ENCODE assay signal across 12 cellular contexts in genomic region chr16:56936491-56936890, GRCh38. TPM values are rescaled to one million over a fixed set of nuclear protein-coding genes. Genes with fewer than 3 reads are reported as not detected.
A peak's percentile ranks its signal among the peaks of the same experiment; 100 is the strongest.
DNase-seq lines count a peak whose midpoint lies in the region; ATAC-seq, FAIRE-seq and TF ChIP-seq lines count a peak whose summit lies in the region.
"Had no signal": no experiment of that assay in that cellular context is flagged by ENCODE, and none has a peak within 500 bp of the region (broad histone marks: within the 10 kb centered on the region; RNA-seq: fewer than 3 reads in every experiment).

No MANE protein-coding gene starts in this region.

- ATAC-seq in HepG2: no peak
- ATAC-seq in right lobe of liver: no peak
- ATAC-seq in HG03432 (IDR thresholded peaks at IDR 0.05; ENCODE audit: unreplicated experiment): no peak
- ATAC-seq in GM21526 (IDR thresholded peaks at IDR 0.05; ENCODE audit: low FRiP score, unreplicated experiment): no peak
- no peak for ATAC-seq in HG02970 (IDR thresholded peaks at IDR 0.05; ENCODE audit: low FRiP score, unreplicated experiment)

- H3K9me2 ChIP-seq in PC-9 (ENCODE audit: insufficient read depth): no peaks in the 10 kb centered on the region

- no peak overlapping the region for H3K4me3 ChIP-seq in HepG2 (replicated peaks in 1 of 3; ENCODE audit: insufficient read depth in 1 of 3, low read depth in 2 of 3, low read length in 3 of 3)
- H3K4me3 ChIP-seq in right lobe of liver: no peak overlapping the region
- no peak overlapping the region for H3K4me3 ChIP-seq in PC-9
- H3K4me3 ChIP-seq in endocrine pancreas (ENCODE audit: control insufficient read depth, insufficient read depth, low read length): peak overlapping the region; percentile 99

- H3K27ac ChIP-seq in HepG2 (ENCODE audit: extremely low read length, insufficient read depth, low read length) (no peak overlapping the region), right lobe of liver (no peak overlapping the region), PC-9 (peak overlapping the region; percentile 14; the same call in 1 of the 2 replicates)

- peak overlapping the region; percentile 90 for H3K4me2 ChIP-seq in HepG2 (ENCODE audit: low read depth, low read length)
- 0 out of 2 replicates have a peak overlapping the region, but pooled peaks have one; percentile 31 for H3K4me2 ChIP-seq in PC-9

- TF ChIP-seq POLR2A in HepG2 (IDR thresholded peaks at IDR 0.05; ENCODE audit: insufficient read depth in 1 of 2, low read depth in 2 of 2, low read length in 2 of 2) (0 out of 4 replicates have a peak, but pooled peaks of 1 of the 2 experiments have one; percentile 2), right lobe of liver (IDR thresholded peaks at IDR 0.05) (no peak)

- peak overlapping the region; percentile 22 for H3K27ac Mint-ChIP-seq in type B pancreatic cell

- TF ChIP-seq CTCF in HepG2 (CRISPR knock-in tag; IDR thresholded peaks at IDR 0.05) (no peak), right lobe of liver (IDR thresholded peaks at IDR 0.05) (no peak), PC-9 (conservative IDR thresholded peaks at IDR 0.05) (no peak), type B pancreatic cell (conservative IDR thresholded peaks at IDR 0.05) (no peak)

- intact Hi-C loops in HepG2 (cut with micrococcal nuclease; ENCODE audit: unreplicated experiment) (no loop called here), right lobe of liver (cut with DNase I) (no loop called here), PC-9 (cut with micrococcal nuclease; ENCODE audit: unreplicated experiment) (no loop called here)

- POLR2A ChIA-PET in HepG2 (lab: Yijun Ruan, JAX) (interaction anchor here (1.2 to 4.3 kb wide), 6 partner anchors 9 to 329 kb away, joined by 3 to 17 read pairs (median 4); no protein-coding TSS in a partner anchor), PC-9 (lab: Charles Lee; ENCODE audit: unreplicated experiment) (no interaction called here)

- WGBS in HepG2 (ENCODE audit: low lambda C conversion rate): 82% methylated on average over 5 of the region's 5 CpGs
- WGBS in right lobe of liver (ENCODE audit: insufficient coverage, low coverage, low lambda C conversion rate, missing lambda C conversion rate): 47% methylated on average over 5 of the region's 5 CpGs

- H4K20me1 ChIP-seq in HepG2 (ENCODE audit: insufficient read depth, low read length) (peaks cover 87% of the 10 kb centered on the region), PC-9 (ENCODE audit: insufficient read depth) (peaks cover 66% of the 10 kb centered on the region)

- BruUV-seq in HepG2 (replicated peaks; lab: Mats Ljungman, UMichigan) (no TSS peak), PC-9 (replicated peaks; lab: Mats Ljungman, UMichigan) (no TSS peak)

- no peak for DNase-seq in HepG2 (ENCODE audit: low spot score)
- DNase-seq in right lobe of liver: no peak
- no peak for DNase-seq in PC-9
- DNase-seq in type B pancreatic cell (ENCODE audit: extremely low spot score, unreplicated experiment): no peak
- DNase-seq: activated effector memory CD4-positive, alpha-beta T cell treated with Interleukin-2 at 50 U/mL for 16 hours; COR-L47; hippocampal formation; NCI-H524 treated with DMSO at 0.1 percent for 48 hours had no signal

- peaks cover 66% of the 10 kb centered on the region for H3K79me2 ChIP-seq in HepG2 (ENCODE audit: insufficient read depth, low read length)
- H3K79me2 ChIP-seq in PC-9 (ENCODE audit: low read depth): peaks cover 49% of the 10 kb centered on the region

- H2AFZ ChIP-seq in HepG2 (ENCODE audit: low read length) (no peak overlapping the region), PC-9 (no peak overlapping the region)

- in situ Hi-C loops in HepG2 (cut with HindIII; ENCODE audit: extremely low pct_ligation_motif_present, low pct_unique_long_range_greater_than_20kb): no loop called here

- H3F3A ChIP-seq in PC-9 (ENCODE audit: insufficient read depth, low read depth): peaks cover 40% of the 10 kb centered on the region

- no peak overlapping the region; the same call in 1 of the 2 replicates for H3K9ac ChIP-seq in HepG2 (ENCODE audit: insufficient read depth, low read depth, low read length)
- no peak overlapping the region for H3K9ac ChIP-seq in endocrine pancreas (ENCODE audit: control insufficient read depth, insufficient read depth, low read length)

- no peak overlapping the region for H3K4me3 Mint-ChIP-seq in type B pancreatic cell

- no peaks in the 10 kb centered on the region for H3K9me3 ChIP-seq in HepG2 (ENCODE audit: low read length)
- no peaks in the 10 kb centered on the region for H3K9me3 ChIP-seq in right lobe of liver
- no peaks in the 10 kb centered on the region for H3K9me3 ChIP-seq in PC-9 (ENCODE audit: insufficient read depth, low read depth)
- no peaks in the 10 kb centered on the region for H3K9me3 ChIP-seq in endocrine pancreas (ENCODE audit: control insufficient read depth, low read length)

- peaks cover 34 to 73% of the 10 kb centered on the region in 2 experiments for H3K36me3 ChIP-seq in HepG2 (replicated peaks in 1 of 2; ENCODE audit: control insufficient read depth in 1 of 2, insufficient read depth in 2 of 2, low read length in 2 of 2)
- peaks cover 35 to 68% (median 55%) of the 10 kb centered on the region in 4 donors for H3K36me3 ChIP-seq in right lobe of liver
- peaks cover 75% of the 10 kb centered on the region for H3K36me3 ChIP-seq in PC-9 (ENCODE audit: low read depth)
- H3K36me3 ChIP-seq in endocrine pancreas (ENCODE audit: control insufficient read depth, insufficient read depth, low read length): peaks cover 15% of the 10 kb centered on the region

- peaks cover 55% of the 10 kb centered on the region for H3K4me1 ChIP-seq in HepG2 (ENCODE audit: insufficient read depth, low read length)
- H3K4me1 ChIP-seq in right lobe of liver: peaks cover 0 to 20% (median 11%) of the 10 kb centered on the region in 4 donors
- peaks cover 21% of the 10 kb centered on the region for H3K4me1 ChIP-seq in PC-9 (replicated peaks; ENCODE audit: insufficient read depth)
- peaks cover 17% of the 10 kb centered on the region for H3K4me1 ChIP-seq in endocrine pancreas (ENCODE audit: control insufficient read depth, insufficient read depth, low read length)

- TF ChIP-seq EP300 in HepG2 (IDR thresholded peaks at IDR 0.05; ENCODE audit: low read depth in 2 of 2, low read length in 2 of 2) (no peak), HepG2 (CRISPR knock-in tag; IDR thresholded peaks at IDR 0.05; ENCODE audit: borderline replicate concordance) (no peak)

- H3K9me3 Mint-ChIP-seq in type B pancreatic cell: no peaks in the 10 kb centered on the region

- H3K4me1 Mint-ChIP-seq in type B pancreatic cell (ENCODE audit: unreplicated experiment): peaks cover 17% of the 10 kb centered on the region

- no peaks in the 10 kb centered on the region for H3K27me3 Mint-ChIP-seq in type B pancreatic cell

- CTCF ChIA-PET in HepG2 (lab: Yijun Ruan, JAX; ENCODE audit: low intra/inter-chr PET ratio, low total read pairs): no interaction called here
- CTCF ChIA-PET in PC-9 (lab: Charles Lee): no interaction called here

- no peaks in the 10 kb centered on the region; a peak in 1 of 5 replicates for H3K27me3 ChIP-seq in HepG2 (ENCODE audit: control insufficient read depth in 1 of 2, insufficient read depth in 2 of 2, low read length in 2 of 2)
- no peaks in the 10 kb centered on the region for H3K27me3 ChIP-seq in right lobe of liver
- H3K27me3 ChIP-seq in PC-9 (ENCODE audit: insufficient read depth, low read depth): no peaks in the 10 kb centered on the region
- no peaks in the 10 kb centered on the region for H3K27me3 ChIP-seq in endocrine pancreas (ENCODE audit: control insufficient read depth, insufficient read depth, low read length)

- no peak for TF ChIP-seq RAD21 in HepG2 (CRISPR knock-in tag; IDR thresholded peaks at IDR 0.05)

- H3K36me3 Mint-ChIP-seq in type B pancreatic cell: peaks cover 52% of the 10 kb centered on the region

- no peak for FAIRE-seq in HepG2 (lab: Jason Lieb, UNC)

RNA-seq across cellular contexts. Expression of gene HERPUD1, which starts 4.5 kb away (rescaled TPM):
- 65.3 and 96.2 TPM in 2 replicates for total RNA-seq in HepG2 (2016; rRNA removed; fragmentation: Illumina TruSeq; extraction: Trizol)
- total RNA-seq in HepG2 (2016; cell fraction: cytosol; rRNA removed; fragmentation: Illumina TruSeq; extraction: Trizol; ENCODE audit: low read depth): 30.1 and 30.9 TPM in 2 replicates
- total RNA-seq in HepG2 (2016; cell fraction: insoluble cytoplasmic fraction; rRNA removed; fragmentation: Illumina TruSeq; extraction: Trizol): 63.9 and 93.3 TPM in 2 replicates
- total RNA-seq in HepG2 (2016; cell fraction: membrane; rRNA removed; fragmentation: Illumina TruSeq; extraction: Trizol): 64.8 and 86.4 TPM in 2 replicates
- 133 and 155 TPM in 2 replicates for total RNA-seq in HepG2 (2016; cell fraction: nucleus; rRNA removed; fragmentation: Illumina TruSeq; extraction: Trizol)
- 311 and 323 TPM in 2 replicates for polyA plus RNA-seq in HepG2 (2011; rRNA removed)
- 179 and 230 TPM in 2 replicates for polyA plus RNA-seq in HepG2 (2011; cell fraction: cytosol; rRNA removed)
- polyA plus RNA-seq in HepG2 (2011; cell fraction: nucleus; rRNA removed): 192 and 208 TPM in 2 replicates
- polyA plus RNA-seq in HepG2 (2012): 165 and 190 TPM in 2 replicates
- polyA plus RNA-seq in HepG2 (2016; cell fraction: cytosol; fragmentation: Illumina TruSeq; extraction: Trizol; ENCODE audit: low read depth): 33.0 and 44.6 TPM in 2 replicates
- polyA plus RNA-seq in HepG2 (2016; cell fraction: insoluble cytoplasmic fraction; fragmentation: Illumina TruSeq; extraction: Trizol; ENCODE audit: low read depth): 80.1 and 93.2 TPM in 2 replicates
- polyA plus RNA-seq in HepG2 (2016; cell fraction: membrane; fragmentation: Illumina TruSeq; extraction: Trizol; ENCODE audit: low read depth): 58.1 and 78.2 TPM in 2 replicates
- 216 and 231 TPM in 2 replicates for polyA plus RNA-seq in HepG2 (2016; cell fraction: nucleus; fragmentation: Illumina TruSeq; extraction: Trizol; ENCODE audit: insufficient read depth, low read depth)
- polyA minus RNA-seq in HepG2 (2011; rRNA and poly(A)+ RNA removed; ENCODE audit: low replicate concordance): 206 and 472 TPM in 2 replicates
- 126 and 139 TPM in 2 replicates for polyA minus RNA-seq in HepG2 (2011; cell fraction: cytosol; rRNA and poly(A)+ RNA removed)
- 287 and 365 TPM in 2 replicates for polyA minus RNA-seq in HepG2 (2011; cell fraction: nucleus; rRNA and poly(A)+ RNA removed)
- 100 to 1,000 TPM; 103 to 185 (median 133) TPM for total RNA-seq in right lobe of liver
- total RNA-seq in PC-9 (2021): 23.5 and 35.3 TPM in 2 replicates
- total RNA-seq in type B pancreatic cell (ENCODE audit: low replicate concordance): 98.8 and 155 TPM in 2 replicates

RNA-seq across cellular contexts. Expression of gene CETP, which starts 25.3 kb away (rescaled TPM):
- total RNA-seq in HepG2 (2016; rRNA removed; fragmentation: Illumina TruSeq; extraction: Trizol): 0.31 TPM in 1 of 2 replicates, not detected in the other
- not detected in 2 replicates for total RNA-seq in HepG2 (2016; cell fraction: cytosol; rRNA removed; fragmentation: Illumina TruSeq; extraction: Trizol; ENCODE audit: low read depth)
- total RNA-seq in HepG2 (2016; cell fraction: insoluble cytoplasmic fraction; rRNA removed; fragmentation: Illumina TruSeq; extraction: Trizol): 0.17 TPM in 1 of 2 replicates, not detected in the other
- total RNA-seq in HepG2 (2016; cell fraction: membrane; rRNA removed; fragmentation: Illumina TruSeq; extraction: Trizol): 0.14 and 0.25 TPM in 2 replicates
- 0.28 TPM in 2 replicates for total RNA-seq in HepG2 (2016; cell fraction: nucleus; rRNA removed; fragmentation: Illumina TruSeq; extraction: Trizol)
- 9.8 and 15.7 TPM in 2 replicates for polyA plus RNA-seq in HepG2 (2011; rRNA removed)
- polyA plus RNA-seq in HepG2 (2011; cell fraction: cytosol; rRNA removed): 7.5 and 11.8 TPM in 2 replicates
- 8.6 and 9.0 TPM in 2 replicates for polyA plus RNA-seq in HepG2 (2011; cell fraction: nucleus; rRNA removed)
- polyA plus RNA-seq in HepG2 (2012): 1.5 and 3.1 TPM in 2 replicates
- 0.25 and 0.33 TPM in 2 replicates for polyA plus RNA-seq in HepG2 (2016; cell fraction: cytosol; fragmentation: Illumina TruSeq; extraction: Trizol; ENCODE audit: low read depth)
- 0.32 and 0.36 TPM in 2 replicates for polyA plus RNA-seq in HepG2 (2016; cell fraction: insoluble cytoplasmic fraction; fragmentation: Illumina TruSeq; extraction: Trizol; ENCODE audit: low read depth)
- polyA plus RNA-seq in HepG2 (2016; cell fraction: membrane; fragmentation: Illumina TruSeq; extraction: Trizol; ENCODE audit: low read depth): 0.11 and 0.17 TPM in 2 replicates
- polyA plus RNA-seq in HepG2 (2016; cell fraction: nucleus; fragmentation: Illumina TruSeq; extraction: Trizol; ENCODE audit: insufficient read depth, low read depth): 0.56 and 0.62 TPM in 2 replicates
- polyA minus RNA-seq in HepG2 (2011; rRNA and poly(A)+ RNA removed; ENCODE audit: low replicate concordance): 0.07 and 7.1 TPM in 2 replicates
- 2.1 and 4.2 TPM in 2 replicates for polyA minus RNA-seq in HepG2 (2011; cell fraction: cytosol; rRNA and poly(A)+ RNA removed)
- 1.5 and 2.5 TPM in 2 replicates for polyA minus RNA-seq in HepG2 (2011; cell fraction: nucleus; rRNA and poly(A)+ RNA removed)
- 10 to 100 TPM in 1 of 6 experiments, 1 to 10 TPM in 4, under 1 TPM in 1; 0.62 to 11.8 (median 4.7) TPM for total RNA-seq in right lobe of liver
- not detected in 2 replicates for total RNA-seq in PC-9 (2021)
- total RNA-seq in type B pancreatic cell (ENCODE audit: low replicate concordance): not detected in 2 replicates

RNA-seq across cellular contexts. Expression of gene NLRC5, which starts 52.9 kb away (rescaled TPM):
- total RNA-seq in HepG2 (2016; rRNA removed; fragmentation: Illumina TruSeq; extraction: Trizol): 3.1 and 6.3 TPM in 2 replicates
- total RNA-seq in HepG2 (2016; cell fraction: cytosol; rRNA removed; fragmentation: Illumina TruSeq; extraction: Trizol; ENCODE audit: low read depth): 1.8 and 4.8 TPM in 2 replicates
- 3.7 and 4.8 TPM in 2 replicates for total RNA-seq in HepG2 (2016; cell fraction: insoluble cytoplasmic fraction; rRNA removed; fragmentation: Illumina TruSeq; extraction: Trizol)
- 2.8 and 2.9 TPM in 2 replicates for total RNA-seq in HepG2 (2016; cell fraction: membrane; rRNA removed; fragmentation: Illumina TruSeq; extraction: Trizol)
- 12.6 and 13.0 TPM in 2 replicates for total RNA-seq in HepG2 (2016; cell fraction: nucleus; rRNA removed; fragmentation: Illumina TruSeq; extraction: Trizol)
- polyA plus RNA-seq in HepG2 (2011; rRNA removed): 12.7 and 15.7 TPM in 2 replicates
- 4.5 and 4.8 TPM in 2 replicates for polyA plus RNA-seq in HepG2 (2011; cell fraction: cytosol; rRNA removed)
- 114 and 130 TPM in 2 replicates for polyA plus RNA-seq in HepG2 (2011; cell fraction: nucleus; rRNA removed)
- polyA plus RNA-seq in HepG2 (2012): 3.8 and 11.3 TPM in 2 replicates
- polyA plus RNA-seq in HepG2 (2016; cell fraction: cytosol; fragmentation: Illumina TruSeq; extraction: Trizol; ENCODE audit: low read depth): 0.85 and 0.96 TPM in 2 replicates
- polyA plus RNA-seq in HepG2 (2016; cell fraction: insoluble cytoplasmic fraction; fragmentation: Illumina TruSeq; extraction: Trizol; ENCODE audit: low read depth): 3.1 and 3.4 TPM in 2 replicates
- polyA plus RNA-seq in HepG2 (2016; cell fraction: membrane; fragmentation: Illumina TruSeq; extraction: Trizol; ENCODE audit: low read depth): 2.0 and 2.8 TPM in 2 replicates
- 16.8 and 24.4 TPM in 2 replicates for polyA plus RNA-seq in HepG2 (2016; cell fraction: nucleus; fragmentation: Illumina TruSeq; extraction: Trizol; ENCODE audit: insufficient read depth, low read depth)
- polyA minus RNA-seq in HepG2 (2011; rRNA and poly(A)+ RNA removed; ENCODE audit: low replicate concordance): 21.4 and 102 TPM in 2 replicates
- 4.4 and 4.9 TPM in 2 replicates for polyA minus RNA-seq in HepG2 (2011; cell fraction: cytosol; rRNA and poly(A)+ RNA removed)
- 33.9 and 46.2 TPM in 2 replicates for polyA minus RNA-seq in HepG2 (2011; cell fraction: nucleus; rRNA and poly(A)+ RNA removed)
- total RNA-seq in right lobe of liver: 10 to 100 TPM in 5 of 6 experiments, 1 to 10 TPM in 1; 4.6 to 25.2 (median 13.3) TPM
- total RNA-seq in PC-9 (2021): 21.9 and 29.7 TPM in 2 replicates
- 1.7 and 2.7 TPM in 2 replicates for total RNA-seq in type B pancreatic cell (ENCODE audit: low replicate concordance)
